ENCODE assay signal across 26 cellular contexts in genomic region chr3:11914651-11915050, GRCh38.
"Had no signal": no experiment of that assay in that cellular context is flagged by ENCODE, and none has a peak within 500 bp of the region (broad histone marks: within the 10 kb centered on the region; RNA-seq: fewer than 3 reads in every experiment).

No MANE protein-coding gene starts in this region.

- H3K9me3 Mint-ChIP-seq: activated T-cell treated with anti-CD3 and anti-CD28 coated beads, Interleukin-2, amount 50 U/mL, for 4 hours; activated T-helper 2 cell treated with anti-CD3 and anti-CD28 coated beads, Interferon-gamma antibody, Interleukin-2, Interleukin-4, amounts not matched to agents 10 μg/mL and 5 μg/mL and 100 μg/mL, durations not matched to agents 14 hours and 24 hours and 36 hours; central memory CD8-positive, alpha-beta T cell; mesothelial cell of epicardium; stimulated activated memory B cell treated with anti-CD40 and anti-IgM and Interleukin-4, amounts not matched to agents 10 μg/mL and 1 μg/mL and 100 μg/mL, for 72 hours; stimulated activated naive CD8-positive, alpha-beta T cell treated with anti-CD3 and anti-CD28 coated beads, Interleukin-15, amount 100 ng/mL, for 72 hours had no signal

- H3K27ac Mint-ChIP-seq: activated naive CD8-positive, alpha-beta T cell; activated T-helper 2 cell treated with anti-CD3 and anti-CD28 coated beads, Interferon-gamma antibody, Interleukin-2, Interleukin-4, amounts not matched to agents 10 μg/mL and 5 μg/mL and 100 μg/mL, durations not matched to agents 14 hours and 24 hours and 36 hours; mesothelial cell of epicardium; naive B cell; nephron progenitor cell; stimulated activated memory B cell treated with anti-CD40 and anti-IgM and Interleukin-4, amounts not matched to agents 10 μg/mL and 1 μg/mL and 100 μg/mL, for 72 hours; stimulated activated naive CD8-positive, alpha-beta T cell treated with anti-CD3 and anti-CD28 coated beads, Interleukin-15, amount 100 ng/mL, for 72 hours had no signal

- H3K27me3 ChIP-seq: ovary, tibial nerve, vagina had no signal

- H3K36me3 ChIP-seq: left ventricle myocardium inferior, ovary, prostate gland, sigmoid colon, tibial nerve, vagina had no signal

- H3K4me3 Mint-ChIP-seq: activated naive CD8-positive, alpha-beta T cell; activated T-cell treated with anti-CD3 and anti-CD28 coated beads, Interleukin-2, amount 50 U/mL, for 4 hours; central memory CD8-positive, alpha-beta T cell; mesothelial cell of epicardium; naive B cell; nephron progenitor cell; stimulated activated memory B cell treated with anti-CD40 and anti-IgM and Interleukin-4, amounts not matched to agents 10 μg/mL and 1 μg/mL and 100 μg/mL, for 72 hours; stimulated activated naive CD8-positive, alpha-beta T cell treated with anti-CD3 and anti-CD28 coated beads, Interleukin-15, amount 100 ng/mL, for 72 hours had no signal

- H3K4me3 ChIP-seq: left ventricle myocardium inferior, ovary, prostate gland, sigmoid colon, tibial nerve, vagina had no signal

- H3K36me3 Mint-ChIP-seq: activated naive CD8-positive, alpha-beta T cell; mesothelial cell of epicardium; naive B cell; stimulated activated memory B cell treated with anti-CD40 and anti-IgM and Interleukin-4, amounts not matched to agents 10 μg/mL and 1 μg/mL and 100 μg/mL, for 72 hours had no signal

- ATAC-seq: activated T-cell treated with anti-CD3 and anti-CD28 coated beads, Interleukin-2, amount 50 U/mL, for 4 hours; stimulated activated naive CD8-positive, alpha-beta T cell treated with anti-CD3 and anti-CD28 coated beads, Interleukin-15, amount 100 ng/mL, for 72 hours had no signal

- H3K27ac ChIP-seq: left ventricle myocardium inferior, ovary, prostate gland, sigmoid colon, tibial nerve, vagina, VCaP had no signal

- H3K27me3 Mint-ChIP-seq: stimulated activated memory B cell treated with anti-CD40 and anti-IgM and Interleukin-4, amounts not matched to agents 10 μg/mL and 1 μg/mL and 100 μg/mL, for 72 hours; stimulated activated naive CD8-positive, alpha-beta T cell treated with anti-CD3 and anti-CD28 coated beads, Interleukin-15, amount 100 ng/mL, for 72 hours had no signal

- H3K4me1 Mint-ChIP-seq: mesothelial cell of epicardium; naive B cell; stimulated activated naive CD8-positive, alpha-beta T cell treated with anti-CD3 and anti-CD28 coated beads, Interleukin-15, amount 100 ng/mL, for 72 hours had no signal

- H3K4me1 ChIP-seq: prostate gland, sigmoid colon, tibial nerve, vagina had no signal

- H3K9me3 ChIP-seq: left ventricle myocardium inferior, ovary, prostate gland, sigmoid colon, tibial nerve, vagina had no signal

- DNase-seq: activated CD4-positive, alpha-beta T cell treated with anti-CD3 and anti-CD28 coated beads for 4 hours; activated CD4-positive, alpha-beta T cell treated with anti-CD3 and anti-CD28 coated beads, Interleukin-2, amount 50 U/mL, for 4 hours; activated naive CD4-positive, alpha-beta T cell treated with Interleukin-2 at 50 U/mL for 16 hours; activated T-cell treated with anti-CD3 and anti-CD28 coated beads, Interleukin-2, amount 50 U/mL, for 4 hours; anterior cingulate cortex; dermis blood vessel endothelial cell; effector CD8-positive, alpha-beta T cell; left ventricle myocardium inferior; naive B cell; nephron progenitor cell; ovary; retina; sigmoid colon; small intestine; stimulated activated CD4-positive, alpha-beta T cell treated with anti-CD3 and anti-CD28 coated beads, Interleukin-4, amount 100 ng/mL, for 24 hours; stimulated activated naive CD8-positive, alpha-beta T cell treated with anti-CD3 and anti-CD28 coated beads, Interleukin-15, amount 100 ng/mL, for 72 hours; T-helper 9 cell had no signal
